In the genomic region with DNA sequence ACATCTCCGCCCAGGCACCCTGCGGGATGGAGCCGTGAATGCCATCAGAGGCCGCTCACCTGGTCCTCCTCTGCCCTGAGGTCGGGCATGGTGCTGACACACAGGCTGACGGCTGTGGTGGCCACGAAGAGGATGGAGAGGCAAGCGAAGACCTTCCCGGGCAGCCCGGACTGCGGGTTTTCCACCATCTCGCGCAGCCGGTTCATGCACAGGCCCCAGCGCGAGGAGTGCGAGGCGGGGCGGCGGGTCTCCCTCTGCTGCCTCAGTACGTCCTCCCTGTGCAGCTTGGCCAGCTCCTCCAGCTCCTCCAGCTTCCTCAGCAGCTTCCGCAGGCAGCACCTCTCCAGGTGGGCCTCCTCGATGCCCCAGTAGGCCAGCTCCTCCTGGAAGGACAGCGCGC, we compare ENCODE assay signal across 1 cellular context.
TF ChIP-seq lines count a peak whose summit lies in the region.

No MANE protein-coding gene starts in this region.

TF ChIP-seq in HepG2, 621 proteins besides CTCF, POLR2A, EP300 and RAD21:
- TF ChIP-seq ZNF253 (CRISPR knock-in tag; IDR thresholded peaks at IDR 0.05; ENCODE audit: borderline replicate concordance) (no peak), HMGA1 (CRISPR knock-in tag; conservative IDR thresholded peaks at IDR 0.05) (no peak), ZNF331 (CRISPR knock-in tag; IDR thresholded peaks at IDR 0.05) (no peak), SIN3A (IDR thresholded peaks at IDR 0.05; ENCODE audit: borderline replicate concordance, low read depth, low read length) (no peak), ZNF570 (CRISPR knock-in tag; IDR thresholded peaks at IDR 0.05; ENCODE audit: borderline replicate concordance) (no peak), ZSCAN20 (CRISPR knock-in tag; IDR thresholded peaks at IDR 0.05; ENCODE audit: borderline replicate concordance) (no peak), ZFP37 (CRISPR knock-in tag; IDR thresholded peaks at IDR 0.05; ENCODE audit: borderline replicate concordance) (no peak), SATB2 (CRISPR knock-in tag; IDR thresholded peaks at IDR 0.05) (no peak), SP1 (IDR thresholded peaks at IDR 0.05) (no peak), SP1 (CRISPR knock-in tag; IDR thresholded peaks at IDR 0.05) (no peak), TEAD3 (CRISPR knock-in tag; optimal IDR thresholded peaks at IDR 0.05; ENCODE audit: borderline replicate concordance) (no peak), SKI (IDR thresholded peaks at IDR 0.05; ENCODE audit: partially characterized antibody) (no peak)
